39 cellular contexts compared by ENCODE assay signal in the genomic region with DNA sequence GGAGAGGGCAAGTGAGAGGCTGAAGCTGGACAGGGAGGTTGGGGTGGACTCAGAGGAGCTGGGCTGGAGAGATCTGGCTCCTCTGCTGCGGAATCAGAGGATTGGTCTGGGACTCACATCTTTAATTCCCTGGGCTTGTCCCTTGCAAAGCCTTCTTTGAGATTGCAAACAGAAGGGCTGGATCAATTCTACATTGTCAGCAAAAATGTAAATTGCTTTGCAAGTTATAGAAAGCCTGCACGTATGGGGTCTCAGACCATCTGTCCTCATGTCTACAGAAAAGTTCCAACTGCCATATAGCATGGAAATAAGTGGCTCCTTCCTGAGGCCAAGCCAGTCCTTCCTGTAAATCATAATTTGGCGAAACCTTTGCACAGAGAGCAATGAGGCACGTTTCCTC.
"Had no signal": no experiment of that assay in that cellular context is flagged by ENCODE, and none has a peak within 500 bp of the region (broad histone marks: within the 10 kb centered on the region; RNA-seq: fewer than 3 reads in every experiment).

No MANE protein-coding gene starts in this region.

- H3K27ac Mint-ChIP-seq: activated naive CD4-positive, alpha-beta T cell treated with anti-CD3 and anti-CD28 coated beads for 36 hours; activated naive CD4-positive, alpha-beta T cell treated with anti-CD3 and anti-CD28 coated beads, Interleukin-2, amount 10 ng/mL, durations not matched to agents 7 days and 5 days; activated naive CD4-positive, alpha-beta T cell treated with anti-CD3 and anti-CD28 coated beads, Interleukin-2, amount 50 U/mL, for 24 hours; activated naive CD4-positive, alpha-beta T cell treated with anti-CD3 and anti-CD28 coated beads, Interleukin-2, amount 50 U/mL, for 72 hours; activated naive CD8-positive, alpha-beta T cell; activated naive CD8-positive, alpha-beta T cell treated with anti-CD3 and anti-CD28 coated beads for 36 hours; activated naive CD8-positive, alpha-beta T cell treated with anti-CD3 and anti-CD28 coated beads, Interleukin-2, amount 10 ng/mL, durations not matched to agents 7 days and 5 days; activated naive CD8-positive, alpha-beta T cell treated with anti-CD3 and anti-CD28 coated beads, Interleukin-2, amount 50 U/mL, for 24 hours; activated T-cell treated with anti-CD3 and anti-CD28 coated beads, Interleukin-2, amount 50 U/mL, for 24 hours; activated T-cell treated with anti-CD3 and anti-CD28 coated beads, Interleukin-2, amount 50 U/mL, for 72 hours; activated T-helper 1 cell treated with anti-CD3 and anti-CD28 coated beads, Interleukin-12 subunit alpha, Interleukin-12 subunit beta, Interleukin-2, Interleukin-4 antibody, amounts not matched to agents 30 ng/mL and 10 ng/mL and 1 ng/mL, durations not matched to agents 14 hours and 24 hours and 36 hours; activated T-helper 17 cell treated with anti-CD3 and anti-CD28 coated beads, Interleukin-2, amount 50 U/mL, for 72 hours; activated T-helper 2 cell treated with anti-CD3 and anti-CD28 coated beads, Interferon-gamma antibody, Interleukin-2, Interleukin-4, amounts not matched to agents 10 μg/mL and 5 μg/mL and 100 μg/mL, durations not matched to agents 14 hours and 24 hours and 36 hours; brain had no signal

- H3K9me3 Mint-ChIP-seq: activated naive CD4-positive, alpha-beta T cell treated with anti-CD3 and anti-CD28 coated beads, Interleukin-2, amount 50 U/mL, for 24 hours; activated naive CD8-positive, alpha-beta T cell treated with anti-CD3 and anti-CD28 coated beads, Interleukin-2, amount 10 ng/mL, durations not matched to agents 7 days and 5 days; activated T-cell treated with anti-CD3 and anti-CD28 coated beads, Interleukin-2, amount 50 U/mL, for 24 hours; activated T-cell treated with anti-CD3 and anti-CD28 coated beads, Interleukin-2, amount 50 U/mL, for 4 hours; activated T-helper 17 cell treated with anti-CD3 and anti-CD28 coated beads, Interleukin-2, amount 50 U/mL, for 72 hours; activated T-helper 2 cell treated with anti-CD3 and anti-CD28 coated beads, Interferon-gamma antibody, Interleukin-2, Interleukin-4, amounts not matched to agents 10 μg/mL and 5 μg/mL and 100 μg/mL, durations not matched to agents 14 hours and 24 hours and 36 hours had no signal

- H3K4me1 ChIP-seq: adrenal gland, ascending aorta, body of pancreas, breast epithelium had no signal

- ATAC-seq: activated naive CD4-positive, alpha-beta T cell treated with anti-CD3 and anti-CD28 coated beads, Interleukin-2, amount 50 U/mL, for 72 hours; activated naive CD8-positive, alpha-beta T cell treated with anti-CD3 and anti-CD28 coated beads, Interleukin-2, amount 50 U/mL, for 24 hours; activated T-cell treated with anti-CD3 and anti-CD28 coated beads, Interleukin-2, amount 50 U/mL, for 4 hours; activated T-cell treated with anti-CD3 and anti-CD28 coated beads, Interleukin-2, amount 50 U/mL, for 72 hours; activated T-helper 17 cell treated with anti-CD3 and anti-CD28 coated beads, Interleukin-2, amount 50 U/mL, for 72 hours; body of pancreas had no signal

- FAIRE-seq: astrocyte, bronchial epithelial cell had no signal

- H3K27me3 ChIP-seq: adrenal gland, ascending aorta, body of pancreas, brain microvascular endothelial cell, breast epithelium, cardiac muscle cell had no signal

- H3K4me3 ChIP-seq: adrenal gland, ascending aorta, body of pancreas, breast epithelium, cardiac muscle cell had no signal

- H3K36me3 Mint-ChIP-seq: activated naive CD4-positive, alpha-beta T cell treated with anti-CD3 and anti-CD28 coated beads, Interleukin-2, amount 10 ng/mL, durations not matched to agents 7 days and 5 days; activated naive CD4-positive, alpha-beta T cell treated with anti-CD3 and anti-CD28 coated beads, Interleukin-2, amount 50 U/mL, for 24 hours; activated naive CD4-positive, alpha-beta T cell treated with anti-CD3 and anti-CD28 coated beads, Interleukin-2, amount 50 U/mL, for 72 hours; activated naive CD8-positive, alpha-beta T cell; activated naive CD8-positive, alpha-beta T cell treated with anti-CD3 and anti-CD28 coated beads for 36 hours; activated naive CD8-positive, alpha-beta T cell treated with anti-CD3 and anti-CD28 coated beads, Interleukin-2, amount 10 ng/mL, durations not matched to agents 7 days and 5 days; brain had no signal

- H3K27me3 Mint-ChIP-seq: activated naive CD4-positive, alpha-beta T cell treated with anti-CD3 and anti-CD28 coated beads, Interleukin-2, amount 10 ng/mL, durations not matched to agents 7 days and 5 days; activated naive CD4-positive, alpha-beta T cell treated with anti-CD3 and anti-CD28 coated beads, Interleukin-2, amount 50 U/mL, for 24 hours; activated naive CD8-positive, alpha-beta T cell; activated naive CD8-positive, alpha-beta T cell treated with anti-CD3 and anti-CD28 coated beads for 36 hours; activated naive CD8-positive, alpha-beta T cell treated with anti-CD3 and anti-CD28 coated beads, Interleukin-2, amount 10 ng/mL, durations not matched to agents 7 days and 5 days; activated naive CD8-positive, alpha-beta T cell treated with anti-CD3 and anti-CD28 coated beads, Interleukin-2, amount 50 U/mL, for 24 hours; activated T-cell treated with anti-CD3 and anti-CD28 coated beads, Interleukin-2, amount 50 U/mL, for 24 hours; activated T-helper 17 cell treated with anti-CD3 and anti-CD28 coated beads, Interleukin-2, amount 50 U/mL, for 72 hours; central memory CD8-positive, alpha-beta T cell had no signal

- H3K9me3 ChIP-seq: adrenal gland, ascending aorta, body of pancreas had no signal

- H3K4me1 Mint-ChIP-seq: activated naive CD4-positive, alpha-beta T cell treated with anti-CD3 and anti-CD28 coated beads, Interleukin-2, amount 10 ng/mL, durations not matched to agents 7 days and 5 days; activated naive CD4-positive, alpha-beta T cell treated with anti-CD3 and anti-CD28 coated beads, Interleukin-2, amount 50 U/mL, for 24 hours; activated naive CD8-positive, alpha-beta T cell treated with anti-CD3 and anti-CD28 coated beads for 36 hours; activated naive CD8-positive, alpha-beta T cell treated with anti-CD3 and anti-CD28 coated beads, Interleukin-2, amount 10 ng/mL, durations not matched to agents 7 days and 5 days; activated naive CD8-positive, alpha-beta T cell treated with anti-CD3 and anti-CD28 coated beads, Interleukin-2, amount 50 U/mL, for 24 hours; activated T-helper 17 cell treated with anti-CD3 and anti-CD28 coated beads, Interleukin-2, amount 50 U/mL, for 72 hours; brain; central memory CD8-positive, alpha-beta T cell had no signal

- H3K4me3 Mint-ChIP-seq: activated naive CD4-positive, alpha-beta T cell treated with anti-CD3 and anti-CD28 coated beads for 36 hours; activated naive CD4-positive, alpha-beta T cell treated with anti-CD3 and anti-CD28 coated beads, Interleukin-2, amount 10 ng/mL, durations not matched to agents 7 days and 5 days; activated naive CD4-positive, alpha-beta T cell treated with anti-CD3 and anti-CD28 coated beads, Interleukin-2, amount 50 U/mL, for 24 hours; activated naive CD8-positive, alpha-beta T cell; activated naive CD8-positive, alpha-beta T cell treated with anti-CD3 and anti-CD28 coated beads for 36 hours; activated naive CD8-positive, alpha-beta T cell treated with anti-CD3 and anti-CD28 coated beads, Interleukin-2, amount 10 ng/mL, durations not matched to agents 7 days and 5 days; activated naive CD8-positive, alpha-beta T cell treated with anti-CD3 and anti-CD28 coated beads, Interleukin-2, amount 50 U/mL, for 24 hours; activated T-cell treated with anti-CD3 and anti-CD28 coated beads, Interleukin-2, amount 50 U/mL, for 24 hours; activated T-cell treated with anti-CD3 and anti-CD28 coated beads, Interleukin-2, amount 50 U/mL, for 4 hours; activated T-cell treated with anti-CD3 and anti-CD28 coated beads, Interleukin-2, amount 50 U/mL, for 72 hours; activated T-helper 1 cell treated with anti-CD3 and anti-CD28 coated beads, Interleukin-12 subunit alpha, Interleukin-12 subunit beta, Interleukin-2, Interleukin-4 antibody, amounts not matched to agents 30 ng/mL and 10 ng/mL and 1 ng/mL, durations not matched to agents 14 hours and 24 hours and 36 hours; activated T-helper 17 cell treated with anti-CD3 and anti-CD28 coated beads, Interleukin-2, amount 50 U/mL, for 72 hours; brain; central memory CD8-positive, alpha-beta T cell had no signal

- DNase-seq: activated effector memory CD4-positive, alpha-beta T cell treated with anti-CD3 and anti-CD28 coated beads, Interleukin-2, amount 50 U/mL, for 16 hours; activated effector memory CD4-positive, alpha-beta T cell treated with Interleukin-2 at 50 U/mL for 16 hours; activated gamma-delta T cell; activated gamma-delta T cell treated with Interleukin-2 at 50 U/mL for 16 hours; activated naive CD4-positive, alpha-beta T cell; activated naive CD4-positive, alpha-beta T cell treated with anti-CD3 and anti-CD28 coated beads for 36 hours; activated naive CD4-positive, alpha-beta T cell treated with anti-CD3 and anti-CD28 coated beads, Interleukin-2, amount 10 ng/mL, durations not matched to agents 7 days and 5 days; activated naive CD4-positive, alpha-beta T cell treated with anti-CD3 and anti-CD28 coated beads, Interleukin-2, amount 50 U/mL, for 16 hours; activated naive CD4-positive, alpha-beta T cell treated with Interleukin-2 at 50 U/mL for 16 hours; activated naive CD8-positive, alpha-beta T cell treated with anti-CD3 and anti-CD28 coated beads for 36 hours; activated naive CD8-positive, alpha-beta T cell treated with anti-CD3 and anti-CD28 coated beads, Interleukin-2, amount 10 ng/mL, durations not matched to agents 7 days and 5 days; activated naive CD8-positive, alpha-beta T cell treated with anti-CD3 and anti-CD28 coated beads, Interleukin-2, amount 50 U/mL, for 24 hours; activated T-cell treated with anti-CD3 and anti-CD28 coated beads, Interleukin-2, amount 50 U/mL, for 24 hours; activated T-cell treated with anti-CD3 and anti-CD28 coated beads, Interleukin-2, amount 50 U/mL, for 4 hours; activated T-cell treated with anti-CD3 and anti-CD28 coated beads, Interleukin-2, amount 50 U/mL, for 48 hours; activated T-cell treated with anti-CD3 and anti-CD28 coated beads, Interleukin-2, amount 50 U/mL, for 72 hours; adrenal gland; amniotic stem cell; amygdala; anterior cingulate cortex; aorta; body of pancreas; brain microvascular endothelial cell; caudate nucleus; central memory CD4-positive, alpha-beta T cell; cerebellar nuclear complex had no signal

- H3K27ac ChIP-seq: adrenal gland, ascending aorta, body of pancreas, brain microvascular endothelial cell, breast epithelium, cardiac muscle cell had no signal

- H3K36me3 ChIP-seq: adrenal gland, ascending aorta, brain microvascular endothelial cell, breast epithelium, cardiac muscle cell had no signal
